ENCODE assay signal across 12 cellular contexts in genomic region chr2:41722668-41723369, GRCh38.
DNase-seq lines count a peak whose midpoint lies in the region; TF ChIP-seq lines count a peak whose summit lies in the region.
"Had no signal": no experiment of that assay in that cellular context is flagged by ENCODE, and none has a peak within 500 bp of the region (broad histone marks: within the 10 kb centered on the region; RNA-seq: fewer than 3 reads in every experiment).

No MANE protein-coding gene starts in this region.

- H3K9ac ChIP-seq in fibroblast of lung (ENCODE audit: insufficient read depth, low read length): no peak overlapping the region

- DNase-seq in DMS153 treated with DMSO at 0.1 percent for 48 hours (lab: John Stamatoyannopoulos, UW; ENCODE audit: unreplicated experiment) (peak; percentile 40), NCI-H345 treated with DMSO at 0.1 percent for 48 hours (lab: John Stamatoyannopoulos, UW; ENCODE audit: unreplicated experiment) (peak; percentile 26), fibroblast of lung (ENCODE audit: low read depth in 2 of 2) (peak; percentile 58 to 72), GF-D8 (lab: John Stamatoyannopoulos, UW) (no peak), cerebellum (ENCODE audit: low spot score) (no peak), NCI-H2107 treated with DMSO at 0.1 percent for 48 hours (lab: John Stamatoyannopoulos, UW; ENCODE audit: unreplicated experiment) (no peak)
- DNase-seq in activated CD8-positive, alpha-beta memory T cell treated with anti-CD3 and anti-CD28 coated beads, Interleukin-2, amount 50 U/mL, for 4 hours: no peak
- DNase-seq: activated CD4-positive, alpha-beta T cell treated with anti-CD3 and anti-CD28 coated beads, Interleukin-2, amount 10 ng/mL, durations not matched to agents 24 days and 14 days; C1 segment of cervical spinal cord; glutamatergic neuron had no signal

- TF ChIP-seq CTCF in fibroblast of lung (conservative IDR thresholded peaks at IDR 0.05 in 1 of 2, IDR thresholded peaks at IDR 0.05 in 1 of 2; ENCODE audit: low read depth in 1 of 2, low read length in 2 of 2): no peak
- no peak for TF ChIP-seq CTCF in nephron (IDR thresholded peaks at IDR 0.05; ENCODE audit: unreplicated experiment in 3 of 3)

- no peak overlapping the region for H3K4me2 ChIP-seq in fibroblast of lung (ENCODE audit: extremely low read depth, insufficient read depth, low read length)

- H3K27me3 ChIP-seq in fibroblast of lung (ENCODE audit: control insufficient read depth, insufficient read depth, low read length): no peaks in the 10 kb centered on the region

- H3K9me3 Mint-ChIP-seq in nephron: no peaks in the 10 kb centered on the region
- H3K9me3 Mint-ChIP-seq: activated CD4-positive, alpha-beta T cell treated with anti-CD3 and anti-CD28 coated beads, Interleukin-2, amount 10 ng/mL, durations not matched to agents 24 days and 14 days had no signal

- H3K27ac ChIP-seq in fibroblast of lung (ENCODE audit: insufficient read depth, low read length): no peak overlapping the region
- H3K27ac ChIP-seq: SK-N-MC had no signal

- no peaks in the 10 kb centered on the region for H3K79me2 ChIP-seq in fibroblast of lung (ENCODE audit: control insufficient read depth, insufficient read depth, low read length)

- H4K20me1 ChIP-seq in fibroblast of lung (ENCODE audit: control insufficient read depth, extremely low read depth, insufficient read depth, low read length): no peaks in the 10 kb centered on the region

- no peaks in the 10 kb centered on the region for H3K9me3 ChIP-seq in fibroblast of lung (ENCODE audit: control insufficient read depth, insufficient read depth, low read depth, low read length)

- H3K4me3 ChIP-seq in fibroblast of lung (replicated peaks in 1 of 4; ENCODE audit: control extremely low read depth in 1 of 4, insufficient read depth in 1 of 4, low read depth in 3 of 4, low read length in 4 of 4): no peak overlapping the region
- H3K4me3 ChIP-seq: SK-N-MC had no signal

- no peak overlapping the region for H3K4me3 Mint-ChIP-seq in nephron
- H3K4me3 Mint-ChIP-seq: activated CD4-positive, alpha-beta T cell treated with anti-CD3 and anti-CD28 coated beads, Interleukin-2, amount 10 ng/mL, durations not matched to agents 24 days and 14 days had no signal

- H3K4me1 Mint-ChIP-seq in nephron: peaks cover 58% of the 10 kb centered on the region
- H3K4me1 Mint-ChIP-seq: activated CD4-positive, alpha-beta T cell treated with anti-CD3 and anti-CD28 coated beads, Interleukin-2, amount 10 ng/mL, durations not matched to agents 24 days and 14 days had no signal

- H3K36me3 ChIP-seq in fibroblast of lung (ENCODE audit: control insufficient read depth, insufficient read depth, low read length): no peaks in the 10 kb centered on the region

- H2AFZ ChIP-seq in fibroblast of lung (ENCODE audit: low read length): no peak overlapping the region

- no peaks in the 10 kb centered on the region for H3K27me3 Mint-ChIP-seq in nephron (ENCODE audit: low read depth)
- H3K27me3 Mint-ChIP-seq: activated CD4-positive, alpha-beta T cell treated with anti-CD3 and anti-CD28 coated beads, Interleukin-2, amount 10 ng/mL, durations not matched to agents 24 days and 14 days had no signal

- peak overlapping the region; percentile 79 to 91 (median 88) for H3K27ac Mint-ChIP-seq in nephron
- H3K27ac Mint-ChIP-seq: activated CD4-positive, alpha-beta T cell treated with anti-CD3 and anti-CD28 coated beads, Interleukin-2, amount 10 ng/mL, durations not matched to agents 24 days and 14 days had no signal

- no peaks in the 10 kb centered on the region for H3K4me1 ChIP-seq in fibroblast of lung (ENCODE audit: control insufficient read depth, extremely low read depth, insufficient read depth, low read length)

- H3K36me3 Mint-ChIP-seq in nephron (ENCODE audit: low read depth): no peaks in the 10 kb centered on the region

Comparison
In these comparisons a context has a peak if more than half of its experiments do, and no peak if none do; other contexts are left out.
1. DNase-seq: peak in DMS153 treated with DMSO at 0.1 percent for 48 hours (single experiment), NCI-H345 treated with DMSO at 0.1 percent for 48 hours (single experiment) and fibroblast of lung (2 of 2); none in GF-D8 (single experiment), cerebellum (single experiment), NCI-H2107 treated with DMSO at 0.1 percent for 48 hours (single experiment) and activated CD8-positive, alpha-beta memory T cell treated with anti-CD3 and anti-CD28 coated beads, Interleukin-2, amount 50 U/mL, for 4 hours (single experiment).